In the genomic region with DNA sequence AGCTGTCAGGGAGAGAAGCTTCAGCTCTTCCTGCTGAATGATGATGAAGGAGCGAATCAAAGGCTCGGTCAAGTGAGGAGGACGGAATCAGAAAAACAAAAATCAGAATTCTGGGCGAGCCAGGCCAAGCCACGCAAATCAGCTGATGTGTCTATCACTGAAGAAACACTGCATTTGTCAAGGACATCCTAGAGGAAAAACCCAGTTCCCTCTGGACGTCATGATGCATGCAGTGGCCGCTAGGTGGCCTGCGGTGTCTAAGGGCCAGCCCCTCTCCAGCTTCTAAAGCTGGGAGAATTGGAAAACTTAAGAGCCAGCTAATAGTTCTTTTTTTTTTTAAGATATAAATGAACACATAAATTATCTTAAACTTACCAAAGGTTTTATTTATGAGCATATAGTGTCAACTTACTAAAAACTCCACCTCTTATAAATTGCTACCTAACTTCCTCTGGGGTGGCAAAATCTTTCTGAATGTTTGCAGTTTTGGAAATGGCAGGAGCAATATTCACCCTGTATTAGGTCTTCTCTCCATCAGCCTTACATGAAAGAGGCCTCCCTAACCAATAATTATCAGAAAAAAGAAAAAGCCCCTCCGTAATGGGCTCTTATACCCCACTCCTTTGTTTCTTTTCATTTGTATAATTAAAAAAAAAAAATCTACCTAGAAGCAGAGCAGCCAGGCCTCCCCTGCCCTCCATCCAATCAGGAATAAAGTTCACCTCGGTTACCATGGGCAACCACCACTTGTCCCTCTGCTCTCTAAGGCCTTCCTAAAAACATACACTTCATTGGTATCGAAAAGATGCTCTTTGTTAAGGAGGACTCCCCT, we compare ENCODE assay signal across 8 cellular contexts.
DNase-seq lines count a peak whose midpoint lies in the region; ATAC-seq, FAIRE-seq and TF ChIP-seq lines count a peak whose summit lies in the region.

No MANE protein-coding gene starts in this region.

- POLR2A ChIA-PET in A549 (lab: Yijun Ruan, JAX), result no interaction called here

- peak; percentile 74 for TF ChIP-seq CTCF in A549 (IDR thresholded peaks at IDR 0.05)
- peak; percentile 86 for TF ChIP-seq CTCF in GM12865 (IDR thresholded peaks at IDR 0.05; ENCODE audit: insufficient read depth, low read depth, low read length, missing control alignments)
- peak; percentile 50 to 86 (median 78) for TF ChIP-seq CTCF in heart right ventricle (IDR thresholded peaks at IDR 0.05)
- TF ChIP-seq CTCF in gastrocnemius medialis (IDR thresholded peaks at IDR 0.05 in 4 of 5, conservative IDR thresholded peaks at IDR 0.05 in 1 of 5), result peak in 3 of 5 experiments; percentile 20 to 63 (median 52)

- TF ChIP-seq POLR2A in A549 (IDR thresholded peaks at IDR 0.05; ENCODE audit: low read length) (no peak), gastrocnemius medialis (IDR thresholded peaks at IDR 0.05) (no peak)

- WGBS in A549 (ENCODE audit: missing lambda C conversion rate), result 3% methylated on average over 11 of the region's 11 CpGs
- WGBS in heart right ventricle, 2 donors, result 34 to 35% methylated on average over 11 of the region's 11 CpGs

- in situ Hi-C loops in gastrocnemius medialis (cut with MboI; ENCODE audit: low sequenced_read_pairs in 4 of 4), result no loop called here

- no peaks in the 10 kb centered on the region for H3K36me3 ChIP-seq in adipocyte (ENCODE audit: control insufficient read depth, insufficient read depth, low read length, severe bottlenecking)
- H3K36me3 ChIP-seq in heart right ventricle, result no peaks in the 10 kb centered on the region
- no peaks in the 10 kb centered on the region for H3K36me3 ChIP-seq in gastrocnemius medialis

- no peaks in the 10 kb centered on the region for H3K4me1 ChIP-seq in A549
- H3K4me1 ChIP-seq in adipocyte (ENCODE audit: control insufficient read depth, insufficient read depth, low read length), result no peaks in the 10 kb centered on the region
- no peaks in the 10 kb centered on the region for H3K4me1 ChIP-seq in heart right ventricle
- H3K4me1 ChIP-seq in gastrocnemius medialis, result no peaks in the 10 kb centered on the region

- CTCF ChIA-PET in A549 (lab: Yijun Ruan, JAX), result interaction anchor here (0.6 to 3.8 kb wide), 25 partner anchors 8 to 336 kb away, joined by 3 to 23 read pairs (median 4); no protein-coding TSS in a partner anchor

- H3K4me3 ChIP-seq in A549 (no peak overlapping the region), GM12865 (ENCODE audit: low read depth, low read length) (no peak overlapping the region), adipocyte (ENCODE audit: low read length) (no peak overlapping the region), heart right ventricle (no peak overlapping the region), gastrocnemius medialis (no peak overlapping the region)

- no peak for FAIRE-seq in A549 (lab: Jason Lieb, UNC)

- peak; percentile 54 to 74 for DNase-seq in A549 (ENCODE audit: low read depth in 1 of 2, low spot score in 1 of 2)
- DNase-seq in GM12865 (ENCODE audit: low read depth), result peak; percentile 54
- DNase-seq in LoVo (ENCODE audit: low spot score), result peak; percentile 60
- DNase-seq in adipocyte (ENCODE audit: low read depth), result peak; percentile 75
- peak; percentile 27 to 42 for DNase-seq in heart right ventricle
- no peak for DNase-seq in gastrocnemius medialis

- peak; percentile 92 to 98 for ATAC-seq in A549
- peak in 7 of 8 donors; percentile 47 to 74 (median 66) for ATAC-seq in heart right ventricle
- ATAC-seq in gastrocnemius medialis, result no peak
- ATAC-seq in GM18858 (IDR thresholded peaks at IDR 0.05; ENCODE audit: unreplicated experiment), result no peak
- no peak for ATAC-seq in GM21825 (IDR thresholded peaks at IDR 0.05; ENCODE audit: unreplicated experiment)

- peak; percentile 50 to 61; a peak in 4 of 5 replicates for TF ChIP-seq RAD21 in A549 (conservative IDR thresholded peaks at IDR 0.05 in 1 of 2, IDR thresholded peaks at IDR 0.05 in 1 of 2)

- H3K9me3 ChIP-seq in A549, result peaks cover 3% of the 10 kb centered on the region; the same call in 1 of the 3 replicates
- peaks cover 33% of the 10 kb centered on the region for H3K9me3 ChIP-seq in adipocyte (ENCODE audit: control insufficient read depth, low read length)
- H3K9me3 ChIP-seq in heart right ventricle, result peaks cover 0 to 43% (median 6%) of the 10 kb centered on the region in 11 donors
- no peaks in the 10 kb centered on the region for H3K9me3 ChIP-seq in gastrocnemius medialis

- no peak for TF ChIP-seq EP300 in A549 (IDR thresholded peaks at IDR 0.05)

- intact Hi-C loops in heart right ventricle (cut with DNase I) (no loop called here), gastrocnemius medialis (cut with DNase I; ENCODE audit: low total_unique reads) (no loop called here)

- no peak overlapping the region for H3K9ac ChIP-seq in adipocyte (ENCODE audit: low read length)

- no peak overlapping the region for H3K4me2 ChIP-seq in A549

- H3K27me3 ChIP-seq in adipocyte (replicated peaks; ENCODE audit: control insufficient read depth, insufficient read depth, low read length) (peaks cover 12% of the 10 kb centered on the region), heart right ventricle (no peaks in the 10 kb centered on the region), gastrocnemius medialis (no peaks in the 10 kb centered on the region)

- H3K27ac ChIP-seq in A549 (no peak overlapping the region), heart right ventricle (no peak overlapping the region), gastrocnemius medialis (no peak overlapping the region)

TF ChIP-seq in A549, 52 proteins besides CTCF, POLR2A, EP300 and RAD21:
- peak; percentile 62 for TF ChIP-seq SMC3 (IDR thresholded peaks at IDR 0.05)
- no peak for TF ChIP-seq TP53 (CRISPR knock-in tag; IDR thresholded peaks at IDR 0.05)
- TF ChIP-seq HOXA7 (CRISPR knock-in tag; IDR thresholded peaks at IDR 0.05), result no peak
- TF ChIP-seq HOXB13 (CRISPR knock-in tag; IDR thresholded peaks at IDR 0.05; ENCODE audit: low read depth), result no peak
- TF ChIP-seq MAX (IDR thresholded peaks at IDR 0.05), result no peak

Comparison
In these comparisons a context has a peak if more than half of its experiments do, and no peak if none do; other contexts are left out.
1. ATAC-seq: peak in A549 (2 of 2) and heart right ventricle (7 of 8); none in gastrocnemius medialis (0 of 2), GM18858 (single experiment) and GM21825 (single experiment).
2. DNase-seq: peak in A549 (2 of 2), GM12865 (single experiment), LoVo (single experiment), adipocyte (single experiment) and heart right ventricle (2 of 2); none in gastrocnemius medialis (0 of 2).
3. Peak in every context shown above with its lines, with median percentiles within 50 percentile points of each other: CTCF ChIP-seq.